Comparison of ENCODE assay signal across 9 cellular contexts in the genomic region with DNA sequence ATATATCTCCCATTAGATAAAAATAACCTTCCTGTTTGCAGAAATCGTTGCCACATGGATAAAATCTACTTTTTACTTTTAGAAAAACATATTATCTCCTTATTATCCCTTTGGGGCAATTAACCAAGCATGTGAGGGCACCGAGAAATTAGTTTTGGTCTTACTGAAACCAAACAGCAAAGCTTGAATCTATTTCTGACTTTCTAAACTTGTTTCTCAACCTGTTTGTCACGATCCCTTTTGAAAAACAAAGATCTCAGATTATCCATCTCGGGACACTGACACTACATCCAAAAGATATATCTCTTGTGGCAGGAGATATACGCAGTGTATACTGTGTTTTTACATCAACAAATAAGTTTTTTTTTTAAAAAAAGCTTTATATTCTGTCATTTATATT. TPM values are rescaled to one million over a fixed set of nuclear protein-coding genes. Genes with fewer than 3 reads are reported as not detected.
A peak's percentile ranks its signal among the peaks of the same experiment; 100 is the strongest.
DNase-seq lines count a peak whose midpoint lies in the region; ATAC-seq and TF ChIP-seq lines count a peak whose summit lies in the region.
"Had no signal": no experiment of that assay in that cellular context is flagged by ENCODE, and none has a peak within 500 bp of the region (broad histone marks: within the 10 kb centered on the region; RNA-seq: fewer than 3 reads in every experiment).

No MANE protein-coding gene starts in this region.

- no peak for DNase-seq in DND-41
- no peak for DNase-seq in NB4 (ENCODE audit: low read depth)
- DNase-seq in dorsolateral prefrontal cortex: no peak
- DNase-seq in NCI-H2227 (lab: John Stamatoyannopoulos, UW; ENCODE audit: unreplicated experiment): no peak
- no peak for DNase-seq in dedifferentiated amniotic fluid mesenchymal stem cell (ENCODE audit: extremely low spot score)
- no peak for DNase-seq in mucosa of gallbladder (ENCODE audit: low spot score)
- DNase-seq: NCI-H2107 had no signal

- no peaks in the 10 kb centered on the region; the same call in 1 of the 2 replicates for H4K20me1 ChIP-seq in DND-41 (ENCODE audit: insufficient read depth, low read length)

- no peaks in the 10 kb centered on the region for H3K9me3 ChIP-seq in DND-41 (ENCODE audit: insufficient read depth, low read length, severe bottlenecking)
- H3K9me3 ChIP-seq in neutrophil: no peaks in the 10 kb centered on the region

- peak overlapping the region in 1 of 2 experiments; percentile 94; a peak in 1 of 4 replicates for H3K4me3 ChIP-seq in DND-41 (ENCODE audit: low read depth in 1 of 2, low read length in 2 of 2)
- H3K4me3 ChIP-seq in NB4 (ENCODE audit: low read depth, low read length): peak overlapping the region; percentile 94
- H3K4me3 ChIP-seq in dorsolateral prefrontal cortex: peak overlapping the region in 56 of 59 donors; percentile 1 to 100 (median 90)
- H3K4me3 ChIP-seq in neutrophil (ENCODE audit: low read depth in 1 of 2, low read length in 1 of 2): peak overlapping the region; percentile 79 to 95

- H3K36me3 ChIP-seq in DND-41 (ENCODE audit: insufficient read depth, low read length) (peaks cover 7% of the 10 kb centered on the region; the same call in 1 of the 2 replicates), neutrophil (peaks cover 26% of the 10 kb centered on the region)

- H3K27me3 ChIP-seq in DND-41 (ENCODE audit: insufficient read depth, low read length, poor library complexity) (peaks cover 6% of the 10 kb centered on the region), dorsolateral prefrontal cortex (no peaks in the 10 kb centered on the region), neutrophil (peaks cover 17% of the 10 kb centered on the region)

- peaks cover 63% of the 10 kb centered on the region for H3K79me2 ChIP-seq in DND-41 (ENCODE audit: insufficient read depth, low read length)

- TF ChIP-seq POLR2A in NB4 (IDR thresholded peaks at IDR 0.05; ENCODE audit: extremely low read depth, insufficient read length): no peak

- H3K4me1 ChIP-seq in DND-41 (ENCODE audit: insufficient read depth, low read length) (peaks cover 54% of the 10 kb centered on the region), neutrophil (ENCODE audit: control insufficient read depth in 1 of 2, insufficient read depth in 1 of 2, low read depth in 1 of 2, low read length in 1 of 2) (peaks cover 74 to 77% of the 10 kb centered on the region in 2 experiments)

- no peak overlapping the region for H3K27ac ChIP-seq in DND-41 (ENCODE audit: low read length)
- peak overlapping the region in 4 of 59 donors; percentile 9 to 94 (median 58) for H3K27ac ChIP-seq in dorsolateral prefrontal cortex
- peak overlapping the region; percentile 97 for H3K27ac ChIP-seq in neutrophil

- H3K4me2 ChIP-seq in DND-41 (ENCODE audit: insufficient read depth, low read length): peak overlapping the region; percentile 88

- H2AFZ ChIP-seq in DND-41 (ENCODE audit: low read depth, low read length): no peak overlapping the region

- intact Hi-C loops in dorsolateral prefrontal cortex (cut with DNase I): loop anchor here (5.0 kb wide), 3 partner anchors 70 to 595 kb away; partner anchors contain the start of genes GAS1 (in 1 of the 2), ISCA1 (in 1 of the 2) and NAA35 (in 1 of the 2)

- ATAC-seq in DND-41 (ENCODE audit: insufficient read depth, low read depth): no peak
- no peak for ATAC-seq in GM18867 (IDR thresholded peaks at IDR 0.05; ENCODE audit: unreplicated experiment)

- H3K9ac ChIP-seq in DND-41 (ENCODE audit: low read depth, low read length): peak overlapping the region; percentile 24; the same call in 1 of the 2 replicates

- TF ChIP-seq CTCF in DND-41 (IDR thresholded peaks at IDR 0.05; ENCODE audit: borderline replicate concordance, extremely low read depth, low read length, poor library complexity, severe bottlenecking): no peak
- no peak for TF ChIP-seq CTCF in NB4 (IDR thresholded peaks at IDR 0.05; ENCODE audit: low read depth, low read length)
- TF ChIP-seq CTCF in dorsolateral prefrontal cortex (IDR thresholded peaks at IDR 0.05 in 54 of 56, conservative IDR thresholded peaks at IDR 0.05 in 2 of 56; ENCODE audit: low read depth in 1 of 56, partially characterized antibody in 56 of 56): no peak
- no peak for TF ChIP-seq CTCF in neutrophil (IDR thresholded peaks at IDR 0.05)

RNA-seq across cellular contexts. Expression of gene TUT7, which starts 2.3 kb away (rescaled TPM):
- 10 to 100 TPM; 16.3 to 37.4 (median 25.7) TPM for total RNA-seq in dorsolateral prefrontal cortex
- total RNA-seq in mucosa of gallbladder: 25.1 TPM
